Comparison of ENCODE assay signal across 7 cellular contexts in the genomic region with DNA sequence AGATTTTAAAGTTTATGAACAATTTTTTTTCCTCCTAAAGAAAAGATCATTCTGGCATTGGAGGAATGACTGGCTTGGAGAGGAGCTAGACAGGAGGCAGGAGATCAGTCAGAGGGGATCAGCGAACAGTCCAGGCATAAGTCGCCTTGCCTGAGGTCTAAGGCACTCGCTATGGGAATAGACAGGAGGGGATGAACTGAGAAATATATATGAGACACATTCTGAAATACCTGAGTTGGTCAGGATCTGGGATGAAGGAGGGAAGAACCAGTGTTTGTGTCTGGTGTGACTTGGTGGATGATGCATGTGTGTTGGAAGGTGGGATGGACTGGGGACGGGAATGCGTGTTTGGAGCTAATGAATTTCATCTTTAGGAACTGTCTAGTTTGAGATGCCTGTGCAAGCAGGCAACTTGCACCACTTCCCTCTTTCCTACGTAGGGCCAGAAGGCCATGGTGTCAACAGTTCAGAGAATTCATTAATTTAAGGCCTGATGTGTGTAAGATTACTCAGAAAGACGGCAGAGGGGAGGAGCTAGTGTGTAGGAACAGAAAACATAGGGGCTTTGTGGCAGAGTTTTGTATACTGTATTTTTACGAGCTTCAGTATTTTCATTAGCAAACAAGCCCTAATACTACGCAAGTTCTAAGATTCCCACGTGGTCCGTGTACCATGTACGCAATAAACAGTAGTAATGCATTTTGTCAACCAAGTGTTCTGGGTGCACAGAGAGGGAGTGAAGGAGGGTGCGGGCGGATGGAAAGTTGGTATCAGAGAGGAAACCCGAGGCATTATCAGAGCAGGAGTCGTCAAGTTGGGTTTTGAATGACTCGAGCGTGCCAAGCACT.
A peak's percentile ranks its signal among the peaks of the same experiment; 100 is the strongest.
DNase-seq lines count a peak whose midpoint lies in the region; ATAC-seq and TF ChIP-seq lines count a peak whose summit lies in the region.

No MANE protein-coding gene starts in this region.

- DNase-seq in RKO (ENCODE audit: low spot score) (peak; percentile 68), astrocyte of the cerebellum (ENCODE audit: low read depth) (no peak), inferior parietal cortex (ENCODE audit: extremely low spot score) (peak; percentile 42)
- peak; percentile 67 for DNase-seq in stimulated activated CD4-positive, alpha-beta T cell treated with anti-CD3 and anti-CD28 coated beads, Interleukin-2, amount 100 ng/mL, for 4 hours (ENCODE audit: low read depth)

- no peak for TF ChIP-seq CTCF in astrocyte of the cerebellum (IDR thresholded peaks at IDR 0.05; ENCODE audit: low read depth, low read length, missing control alignments)

- in situ Hi-C loops in astrocyte of the cerebellum (cut with HindIII; ENCODE audit: low sequenced_read_pairs), result no loop called here

- ATAC-seq in GM18867 (IDR thresholded peaks at IDR 0.05; ENCODE audit: unreplicated experiment), result peak; percentile 26
- ATAC-seq in HG02870 (IDR thresholded peaks at IDR 0.05; ENCODE audit: unreplicated experiment), result peak; percentile 30
- no peak for ATAC-seq in HG03025 (IDR thresholded peaks at IDR 0.05; ENCODE audit: low FRiP score, unreplicated experiment)

- peak overlapping the region; percentile 68 for H3K4me3 ChIP-seq in astrocyte of the cerebellum (ENCODE audit: low read depth, low read length)
